In genomic region chr5:103446813-103447212, GRCh38 we compare ENCODE assay signal across 15 cellular contexts.
"Had no signal": no experiment of that assay in that cellular context is flagged by ENCODE, and none has a peak within 500 bp of the region (broad histone marks: within the 10 kb centered on the region; RNA-seq: fewer than 3 reads in every experiment).

No MANE protein-coding gene starts in this region.

- H3K36me3 ChIP-seq: breast epithelium, thyroid gland, vagina had no signal

- DNase-seq: activated CD4-positive, alpha-beta T cell treated with anti-CD3 and anti-CD28 coated beads, Interleukin-2, amount 50 U/mL, for 4 hours; activated effector memory CD4-positive, alpha-beta T cell treated with Interleukin-2 at 50 U/mL for 16 hours; activated T-cell treated with anti-CD3 and anti-CD28 coated beads, Interleukin-2, amount 50 U/mL, for 24 hours; amniotic stem cell; endodermal cell; glutamatergic neuron; immature natural killer cell; mesenchymal stem cell; nephron progenitor cell; thyroid gland had no signal

- H3K27ac ChIP-seq: breast epithelium, skin epidermis, thyroid gland, vagina had no signal

- H3K27me3 ChIP-seq: breast epithelium, thyroid gland, vagina had no signal

- H3K4me1 ChIP-seq: breast epithelium, thyroid gland, vagina had no signal

- ATAC-seq: activated CD4-positive, CD25-positive, alpha-beta regulatory T cell treated with anti-CD3 and anti-CD28 coated beads, Interleukin-2, amount 50 U/mL, for 24 hours; left lobe of liver had no signal

- H3K4me3 ChIP-seq: breast epithelium, skin epidermis, thyroid gland, vagina had no signal

- H3K9me3 ChIP-seq: breast epithelium, thyroid gland, vagina had no signal
